1 cellular context compared by ENCODE assay signal in the genomic region with DNA sequence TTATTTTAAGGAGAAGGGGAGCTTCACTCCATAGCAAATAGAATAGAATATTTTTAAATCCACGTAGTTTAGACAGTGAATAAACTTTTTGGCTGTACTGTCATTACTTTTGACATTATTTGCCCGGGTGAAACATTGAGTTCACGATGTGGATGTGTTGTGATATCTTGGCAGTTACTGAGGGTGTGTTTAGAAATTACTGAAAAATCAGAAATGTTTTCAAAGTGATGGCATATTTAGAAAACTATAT.
TF ChIP-seq lines count a peak whose summit lies in the region.

No MANE protein-coding gene starts in this region.

TF ChIP-seq in H1, 55 proteins besides CTCF, POLR2A, EP300 and RAD21:
- TF ChIP-seq, protein P1, sequence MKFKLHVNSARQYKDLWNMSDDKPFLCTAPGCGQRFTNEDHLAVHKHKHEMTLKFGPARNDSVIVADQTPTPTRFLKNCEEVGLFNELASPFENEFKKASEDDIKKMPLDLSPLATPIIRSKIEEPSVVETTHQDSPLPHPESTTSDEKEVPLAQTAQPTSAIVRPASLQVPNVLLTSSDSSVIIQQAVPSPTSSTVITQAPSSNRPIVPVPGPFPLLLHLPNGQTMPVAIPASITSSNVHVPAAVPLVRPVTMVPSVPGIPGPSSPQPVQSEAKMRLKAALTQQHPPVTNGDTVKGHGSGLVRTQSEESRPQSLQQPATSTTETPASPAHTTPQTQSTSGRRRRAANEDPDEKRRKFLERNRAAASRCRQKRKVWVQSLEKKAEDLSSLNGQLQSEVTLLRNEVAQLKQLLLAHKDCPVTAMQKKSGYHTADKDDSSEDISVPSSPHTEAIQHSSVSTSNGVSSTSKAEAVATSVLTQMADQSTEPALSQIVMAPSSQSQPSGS (IDR thresholded peaks at IDR 0.05; ENCODE audit: low read length): no peak
- no peak for TF ChIP-seq SRF (IDR thresholded peaks at IDR 0.05; ENCODE audit: low read depth, low read length)
- no peak for TF ChIP-seq CBX8 (IDR thresholded peaks at IDR 0.05; ENCODE audit: borderline replicate concordance, low read depth, low read length)
- no peak for TF ChIP-seq BRCA1 (IDR thresholded peaks at IDR 0.05; ENCODE audit: low read depth, low read length)
- no peak for TF ChIP-seq TAF7 (optimal IDR thresholded peaks at IDR 0.05; ENCODE audit: borderline replicate concordance, low read depth, low read length)
- TF ChIP-seq BCL11A (IDR thresholded peaks at IDR 0.05; ENCODE audit: low read depth in 2 of 2, low read length in 2 of 2): no peak
- TF ChIP-seq TCF12 (IDR thresholded peaks at IDR 0.05; ENCODE audit: low read depth, low read length): no peak
- no peak for TF ChIP-seq ASH2L (IDR thresholded peaks at IDR 0.05; ENCODE audit: low read length)
- TF ChIP-seq TBP (IDR thresholded peaks at IDR 0.05; ENCODE audit: low read depth, low read length): no peak
- TF ChIP-seq, protein P2, sequence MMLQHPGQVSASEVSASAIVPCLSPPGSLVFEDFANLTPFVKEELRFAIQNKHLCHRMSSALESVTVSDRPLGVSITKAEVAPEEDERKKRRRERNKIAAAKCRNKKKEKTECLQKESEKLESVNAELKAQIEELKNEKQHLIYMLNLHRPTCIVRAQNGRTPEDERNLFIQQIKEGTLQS (IDR thresholded peaks at IDR 0.05; ENCODE audit: insufficient read depth, low read depth, low read length): no peak
- TF ChIP-seq TEAD4 (IDR thresholded peaks at IDR 0.05; ENCODE audit: low read depth, low read length): no peak
- TF ChIP-seq SIX5 (IDR thresholded peaks at IDR 0.05; ENCODE audit: low read depth, low read length): no peak
- no peak for TF ChIP-seq GTF2F1 (IDR thresholded peaks at IDR 0.05; ENCODE audit: borderline replicate concordance, low read depth, low read length)
- TF ChIP-seq SP2 (IDR thresholded peaks at IDR 0.05; ENCODE audit: low read length): no peak
- no peak for TF ChIP-seq CEBPB (IDR thresholded peaks at IDR 0.05; ENCODE audit: low read depth, low read length)
- TF ChIP-seq SP1 (IDR thresholded peaks at IDR 0.05; ENCODE audit: low read depth, low read length): no peak
- no peak for TF ChIP-seq FOSL1 (IDR thresholded peaks at IDR 0.05; ENCODE audit: insufficient read depth, low read depth, low read length)
- no peak for TF ChIP-seq BACH1 (IDR thresholded peaks at IDR 0.05; ENCODE audit: low read length)
- TF ChIP-seq, protein P3, sequence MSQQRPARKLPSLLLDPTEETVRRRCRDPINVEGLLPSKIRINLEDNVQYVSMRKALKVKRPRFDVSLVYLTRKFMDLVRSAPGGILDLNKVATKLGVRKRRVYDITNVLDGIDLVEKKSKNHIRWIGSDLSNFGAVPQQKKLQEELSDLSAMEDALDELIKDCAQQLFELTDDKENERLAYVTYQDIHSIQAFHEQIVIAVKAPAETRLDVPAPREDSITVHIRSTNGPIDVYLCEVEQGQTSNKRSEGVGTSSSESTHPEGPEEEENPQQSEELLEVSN (IDR thresholded peaks at IDR 0.05): no peak
